1 cellular context compared by ENCODE assay signal in genomic region chr1:156075158-156075557, GRCh38.
TF ChIP-seq lines count a peak whose summit lies in the region.

No MANE protein-coding gene starts in this region.

TF ChIP-seq in neural cell, 6 proteins besides CTCF, POLR2A, EP300 and RAD21:
- no peak for TF ChIP-seq EZH2 (IDR thresholded peaks at IDR 0.05; ENCODE audit: borderline replicate concordance, insufficient read depth, low read length, poor library complexity, severe bottlenecking)
- TF ChIP-seq TAF1 (IDR thresholded peaks at IDR 0.05; ENCODE audit: low read depth) = no peak
- no peak for TF ChIP-seq SMC3 (conservative IDR thresholded peaks at IDR 0.05; ENCODE audit: poor library complexity)
- no peak for TF ChIP-seq POLR2AphosphoS5 (IDR thresholded peaks at IDR 0.05)
- no peak for TF ChIP-seq REST (IDR thresholded peaks at IDR 0.05; ENCODE audit: borderline replicate concordance)
- TF ChIP-seq MXI1 (conservative IDR thresholded peaks at IDR 0.05; ENCODE audit: poor library complexity, severe bottlenecking) = no peak
